20 cellular contexts compared by ENCODE assay signal in genomic region chr11:2471048-2471803, GRCh38. TPM values are rescaled to one million over a fixed set of nuclear protein-coding genes. Genes with fewer than 3 reads are reported as not detected.
DNase-seq lines count a peak whose midpoint lies in the region; ATAC-seq and TF ChIP-seq lines count a peak whose summit lies in the region.
"Had no signal": no experiment of that assay in that cellular context is flagged by ENCODE, and none has a peak within 500 bp of the region (broad histone marks: within the 10 kb centered on the region; RNA-seq: fewer than 3 reads in every experiment).

No MANE protein-coding gene starts in this region.

- H3K27ac ChIP-seq in endodermal cell (ENCODE audit: low read depth, low read length), result no peak overlapping the region
- H3K27ac ChIP-seq: GM23248, KMS-11 had no signal

- H3K9me3 Mint-ChIP-seq in endodermal cell, result no peaks in the 10 kb centered on the region
- H3K9me3 Mint-ChIP-seq: CD8-positive, alpha-beta T cell had no signal

- no peaks in the 10 kb centered on the region for H3K36me3 Mint-ChIP-seq in endodermal cell (ENCODE audit: low read depth)
- H3K36me3 Mint-ChIP-seq: CD8-positive, alpha-beta T cell had no signal

- H3K4me3 ChIP-seq in endodermal cell (ENCODE audit: low read length), result no peak overlapping the region
- H3K4me3 ChIP-seq: GM23248 had no signal

- no peak overlapping the region for H3K9ac ChIP-seq in endodermal cell (ENCODE audit: extremely low read depth, low read length, poor library complexity, severe bottlenecking)
- H3K9ac ChIP-seq: GM23248, KMS-11 had no signal

- H3K4me1 ChIP-seq in endodermal cell (ENCODE audit: control insufficient read depth, insufficient read depth, low read length), result no peaks in the 10 kb centered on the region

- H3K36me3 ChIP-seq in endodermal cell (ENCODE audit: control insufficient read depth, insufficient read depth, low read length), result no peaks in the 10 kb centered on the region

- H3K4me3 Mint-ChIP-seq in endodermal cell, result no peak overlapping the region
- H3K4me3 Mint-ChIP-seq: CD8-positive, alpha-beta T cell had no signal

- no peak overlapping the region for H3K27ac Mint-ChIP-seq in endodermal cell
- H3K27ac Mint-ChIP-seq: CD8-positive, alpha-beta T cell had no signal

- DNase-seq in activated effector memory CD4-positive, alpha-beta T cell treated with anti-CD3 and anti-CD28 coated beads, Interleukin-2, amount 50 U/mL, for 16 hours, result peak; percentile 34
- DNase-seq in activated effector memory CD4-positive, alpha-beta T cell treated with Interleukin-2 at 50 U/mL for 16 hours, result no peak
- DNase-seq in endodermal cell (peak; percentile 27), omental fat pad (ENCODE audit: low spot score) (peak; percentile 19), ureter (ENCODE audit: low spot score) (peak; percentile 26), SK-N-DZ (ENCODE audit: low spot score) (no peak)
- DNase-seq: 8988T, GM23248, NCI-H1048, NCI-H1436 treated with DMSO at 0.1 percent for 48 hours, NCI-H2029 treated with DMSO at 0.1 percent for 48 hours, NCI-H2171 treated with DMSO at 0.1 percent for 48 hours, NCI-H774 had no signal

- ATAC-seq in omental fat pad (ENCODE audit: low FRiP score) (no peak), HG03139 (IDR thresholded peaks at IDR 0.05; ENCODE audit: unreplicated experiment) (no peak), GM21576 (IDR thresholded peaks at IDR 0.05; ENCODE audit: unreplicated experiment) (no peak)
- ATAC-seq: CD8-positive, alpha-beta T cell had no signal

- peaks cover 18% of the 10 kb centered on the region for H3K27me3 ChIP-seq in endodermal cell (ENCODE audit: control insufficient read depth, insufficient read depth, low read length, poor library complexity, severe bottlenecking)

- no peaks in the 10 kb centered on the region for H3K4me1 Mint-ChIP-seq in endodermal cell

- WGBS in endodermal cell (ENCODE audit: insufficient coverage in 1 of 2, insufficient read length in 1 of 2), 2 experiments, result 83 to 87% methylated on average over 8 to 17 of the region's 17 CpGs

- peaks cover 44% of the 10 kb centered on the region for H3K27me3 Mint-ChIP-seq in endodermal cell (ENCODE audit: insufficient read depth)

- no peaks in the 10 kb centered on the region for H3K9me3 ChIP-seq in endodermal cell (ENCODE audit: control insufficient read depth, low read length)

- TF ChIP-seq CTCF in endodermal cell (conservative IDR thresholded peaks at IDR 0.05) (no peak), omental fat pad (IDR thresholded peaks at IDR 0.05) (no peak)

RNA-seq across cellular contexts. Expression of gene KCNQ1, which starts 26.4 kb away (rescaled TPM):
- total RNA-seq in endodermal cell, result 1 to 10 TPM; 1.8 to 3.5 TPM
- 1.0 TPM for polyA plus RNA-seq in endodermal cell (2013, experiment 1 of 2)
- 0.46 TPM for polyA plus RNA-seq in endodermal cell (2013, experiment 2 of 2)
- 1 to 10 TPM; 4.5 to 5.9 (median 5.2) TPM for total RNA-seq in omental fat pad
- total RNA-seq in ureter, result 63.0 TPM
- polyA plus RNA-seq in SK-N-DZ (2014; cell fraction: cytosol; rRNA removed), result not detected in 2 replicates
- not detected in 2 replicates for polyA plus RNA-seq in SK-N-DZ (2014; cell fraction: nucleus; rRNA removed)
- total RNA-seq: GM23248, M059J, NCI-H460 had no signal
- polyA plus RNA-seq: BJ, GM23248 had no signal

RNA-seq across cellular contexts. Expression of gene TRPM5, which starts 26.9 kb away (rescaled TPM):
- total RNA-seq in endodermal cell (under 1 TPM; 0.11 TPM), omental fat pad (under 1 TPM in 1 of 4 donors, not detected in 3; 0.63 TPM), ureter (0.60 TPM)
- polyA plus RNA-seq in endodermal cell (2013, experiment 1 of 2), result 0.18 TPM
- polyA plus RNA-seq in endodermal cell (2013, experiment 2 of 2), result 0.08 TPM
- polyA plus RNA-seq in SK-N-DZ (2014; cell fraction: cytosol; rRNA removed), result 0.26 and 0.38 TPM in 2 replicates
- polyA plus RNA-seq in SK-N-DZ (2014; cell fraction: nucleus; rRNA removed), result 2.9 and 3.9 TPM in 2 replicates
- total RNA-seq: GM23248, M059J, NCI-H460 had no signal
- polyA plus RNA-seq: BJ, GM23248 had no signal

Comparison
In these comparisons a context has a peak if more than half of its experiments do, and no peak if none do; other contexts are left out.
1. DNase-seq: peak in activated effector memory CD4-positive, alpha-beta T cell treated with anti-CD3 and anti-CD28 coated beads, Interleukin-2, amount 50 U/mL, for 16 hours (single experiment), endodermal cell (single experiment), omental fat pad (single experiment) and ureter (single experiment); none in activated effector memory CD4-positive, alpha-beta T cell treated with Interleukin-2 at 50 U/mL for 16 hours (single experiment) and SK-N-DZ (single experiment).